11 cellular contexts compared by ENCODE assay signal in genomic region chr14:61720302-61720677, GRCh38. TPM values are rescaled to one million over a fixed set of nuclear protein-coding genes. Genes with fewer than 3 reads are reported as not detected.
A peak's percentile ranks its signal among the peaks of the same experiment; 100 is the strongest.
DNase-seq lines count a peak whose midpoint lies in the region; ATAC-seq, FAIRE-seq and TF ChIP-seq lines count a peak whose summit lies in the region.
"Had no signal": no experiment of that assay in that cellular context is flagged by ENCODE, and none has a peak within 500 bp of the region (broad histone marks: within the 10 kb centered on the region; RNA-seq: fewer than 3 reads in every experiment).

No MANE protein-coding gene starts in this region.

- FAIRE-seq in islet of Langerhans (lab: Jason Lieb, UNC) (peak; percentile 27), small intestine (lab: Jason Lieb, UNC) (no peak)

- peaks cover 0 to 38% of the 10 kb centered on the region in 2 donors for H3K4me1 ChIP-seq in right atrium auricular region
- peaks cover 0 to 14% of the 10 kb centered on the region in 2 donors for H3K4me1 ChIP-seq in small intestine (ENCODE audit: control insufficient read depth in 2 of 2, insufficient read depth in 1 of 2, low read depth in 1 of 2, low read length in 1 of 2)

- H3K9me3 ChIP-seq in right atrium auricular region (no peaks in the 10 kb centered on the region), small intestine (ENCODE audit: control insufficient read depth, low read depth) (no peaks in the 10 kb centered on the region)
- H3K9me3 ChIP-seq: heart left ventricle had no signal

- H3K27ac ChIP-seq in right atrium auricular region (peak overlapping the region; percentile 56 to 63), small intestine (ENCODE audit: low read depth in 1 of 2, low read length in 1 of 2) (peak overlapping the region in 1 of 2 donors; percentile 21)

- no peaks in the 10 kb centered on the region for H3K27me3 Mint-ChIP-seq in activated CD4-positive, alpha-beta memory T cell treated with anti-CD3 and anti-CD28 coated beads, Interleukin-2, amount 10 ng/mL, durations not matched to agents 7 days and 5 days
- H3K27me3 Mint-ChIP-seq: dendritic cell treated with granulocyte-macrophage colony-stimulating factor and Interleukin-4, amounts not matched to agents 40 ng/mL and 50 ng/mL, for 4 days had no signal

- no peaks in the 10 kb centered on the region for H3K9me3 Mint-ChIP-seq in activated CD4-positive, alpha-beta memory T cell treated with anti-CD3 and anti-CD28 coated beads, Interleukin-2, amount 10 ng/mL, durations not matched to agents 7 days and 5 days
- H3K9me3 Mint-ChIP-seq: dendritic cell treated with granulocyte-macrophage colony-stimulating factor and Interleukin-4, amounts not matched to agents 40 ng/mL and 50 ng/mL, for 4 days had no signal

- H3K27me3 ChIP-seq in right atrium auricular region (no peaks in the 10 kb centered on the region), small intestine (ENCODE audit: control insufficient read depth in 2 of 2, insufficient read depth in 2 of 2, low read length in 2 of 2) (no peaks in the 10 kb centered on the region)
- H3K27me3 ChIP-seq: heart left ventricle had no signal

- H3K4me1 Mint-ChIP-seq in activated CD4-positive, alpha-beta memory T cell treated with anti-CD3 and anti-CD28 coated beads, Interleukin-2, amount 10 ng/mL, durations not matched to agents 7 days and 5 days: peaks cover 68% of the 10 kb centered on the region

- CTCF ChIA-PET in activated CD4-positive, alpha-beta memory T cell treated with anti-CD3 and anti-CD28 coated beads, Interleukin-2, amount 10 ng/mL, durations not matched to agents 7 days and 5 days (lab: Charles Lee): interaction anchor here (0.5 to 2.0 kb wide), 6 partner anchors 26 to 259 kb away, joined by 3 to 5 read pairs (median 4); no protein-coding TSS in a partner anchor

- TF ChIP-seq CTCF in right atrium auricular region (IDR thresholded peaks at IDR 0.05): no peak

- 62 to 87% (median 72%) methylated on average over 9 of the region's 9 CpGs for WGBS in small intestine, 3 donors

- DNase-seq in right atrium auricular region (ENCODE audit: low spot score): no peak
- no peak for DNase-seq in Right ventricle myocardium superior
- DNase-seq in activated CD4-positive, alpha-beta memory T cell treated with anti-CD3 and anti-CD28 coated beads, Interleukin-2, amount 10 ng/mL, durations not matched to agents 7 days and 5 days: no peak
- DNase-seq in NCI-H82 (lab: John Stamatoyannopoulos, UW): no peak
- DNase-seq in HuH-7 (ENCODE audit: low spot score): no peak
- no peak for DNase-seq in small intestine
- DNase-seq in head of caudate nucleus: no peak
- DNase-seq: heart left ventricle, NCI-H1417 treated with DMSO at 0.1 percent for 48 hours had no signal

- ATAC-seq in Right ventricle myocardium superior (ENCODE audit: poor library complexity): no peak

- H3K36me3 ChIP-seq in right atrium auricular region: peaks cover 12% of the 10 kb centered on the region
- H3K36me3 ChIP-seq in small intestine (ENCODE audit: control insufficient read depth in 2 of 2, insufficient read depth in 2 of 2, low read length in 2 of 2): peaks cover 6 to 7% of the 10 kb centered on the region in 2 donors

- H3K27ac Mint-ChIP-seq in activated CD4-positive, alpha-beta memory T cell treated with anti-CD3 and anti-CD28 coated beads, Interleukin-2, amount 10 ng/mL, durations not matched to agents 7 days and 5 days: peak overlapping the region; percentile 40

- no peak overlapping the region for H3K4me3 Mint-ChIP-seq in activated CD4-positive, alpha-beta memory T cell treated with anti-CD3 and anti-CD28 coated beads, Interleukin-2, amount 10 ng/mL, durations not matched to agents 7 days and 5 days
- H3K4me3 Mint-ChIP-seq: dendritic cell treated with granulocyte-macrophage colony-stimulating factor and Interleukin-4, amounts not matched to agents 40 ng/mL and 50 ng/mL, for 4 days had no signal

- POLR2A ChIA-PET in activated CD4-positive, alpha-beta memory T cell treated with anti-CD3 and anti-CD28 coated beads, Interleukin-2, amount 10 ng/mL, durations not matched to agents 7 days and 5 days (lab: Charles Lee): interaction anchor here (0.8 to 2.9 kb wide), 12 partner anchors 9 to 248 kb away, joined by 3 to 17 read pairs (median 5); partner anchors contain the start of gene HIF1A

- H3K4me3 ChIP-seq in right atrium auricular region (no peak overlapping the region), small intestine (ENCODE audit: low read depth in 1 of 2, low read length in 2 of 2) (no peak overlapping the region)
- H3K4me3 ChIP-seq: heart left ventricle had no signal

- intact Hi-C loops in Right ventricle myocardium superior (cut with DNase I): loop anchor here (10.0 kb wide), 1 partner anchor 255 kb away; no protein-coding TSS in a partner anchor
- intact Hi-C loops in head of caudate nucleus (cut with DNase I): no loop called here

- H3K36me3 Mint-ChIP-seq in activated CD4-positive, alpha-beta memory T cell treated with anti-CD3 and anti-CD28 coated beads, Interleukin-2, amount 10 ng/mL, durations not matched to agents 7 days and 5 days (ENCODE audit: low read depth): peaks cover 42% of the 10 kb centered on the region

RNA-seq across cellular contexts. Expression of gene HIF1A, which starts 25.0 kb away (rescaled TPM):
- total RNA-seq in right atrium auricular region: 10 to 100 TPM; 81.2 to 89.1 TPM
- 47.1 TPM for total RNA-seq in Right ventricle myocardium superior
- 100 to 1,000 TPM; 153 to 158 TPM for total RNA-seq in activated CD4-positive, alpha-beta memory T cell treated with anti-CD3 and anti-CD28 coated beads, Interleukin-2, amount 10 ng/mL, durations not matched to agents 7 days and 5 days
- 10 to 100 TPM; 19.5 to 49.1 (median 21.2) TPM for polyA plus RNA-seq in small intestine

RNA-seq across cellular contexts. Expression of gene SNAPC1, which starts 41.9 kb away (rescaled TPM):
- 1 to 10 TPM; 6.2 to 9.5 TPM for total RNA-seq in right atrium auricular region
- 13.7 TPM for total RNA-seq in Right ventricle myocardium superior
- 1 to 10 TPM; 5.5 to 6.0 TPM for total RNA-seq in activated CD4-positive, alpha-beta memory T cell treated with anti-CD3 and anti-CD28 coated beads, Interleukin-2, amount 10 ng/mL, durations not matched to agents 7 days and 5 days
- 1 to 10 TPM; 1.4 to 3.7 (median 2.2) TPM for polyA plus RNA-seq in small intestine
